ENCODE assay signal across 9 cellular contexts in the genomic region with DNA sequence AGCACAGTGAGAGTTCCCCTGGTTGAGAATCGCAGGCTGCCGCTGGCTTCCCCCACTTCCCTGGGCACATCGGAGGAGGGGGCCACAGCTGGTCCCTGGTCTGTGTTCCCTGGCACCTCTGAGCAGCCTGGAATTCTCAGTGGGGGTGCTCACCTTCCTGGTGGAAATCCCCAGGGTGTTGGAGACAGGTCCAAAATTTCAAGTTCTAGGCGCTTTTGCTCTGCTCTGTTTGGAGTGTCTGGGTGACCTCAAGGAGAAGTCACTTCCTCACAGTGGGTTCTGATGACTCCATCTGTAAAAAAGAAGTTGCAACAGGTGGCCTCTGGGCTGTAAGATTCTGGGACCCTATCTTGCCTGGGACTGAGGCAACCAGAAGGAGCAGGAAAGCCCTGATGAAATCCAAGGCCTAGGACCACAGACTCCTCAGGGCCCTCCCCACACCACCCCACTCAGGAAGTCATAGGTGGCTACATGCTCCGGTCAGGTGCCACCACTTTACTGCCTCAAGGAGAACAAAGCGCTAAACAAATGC. TPM values are rescaled to one million over a fixed set of nuclear protein-coding genes. Genes with fewer than 3 reads are reported as not detected.
A peak's percentile ranks its signal among the peaks of the same experiment; 100 is the strongest.
DNase-seq lines count a peak whose midpoint lies in the region; ATAC-seq and TF ChIP-seq lines count a peak whose summit lies in the region.
"Had no signal": no experiment of that assay in that cellular context is flagged by ENCODE, and none has a peak within 500 bp of the region (broad histone marks: within the 10 kb centered on the region; RNA-seq: fewer than 3 reads in every experiment).

A gene with protein sequence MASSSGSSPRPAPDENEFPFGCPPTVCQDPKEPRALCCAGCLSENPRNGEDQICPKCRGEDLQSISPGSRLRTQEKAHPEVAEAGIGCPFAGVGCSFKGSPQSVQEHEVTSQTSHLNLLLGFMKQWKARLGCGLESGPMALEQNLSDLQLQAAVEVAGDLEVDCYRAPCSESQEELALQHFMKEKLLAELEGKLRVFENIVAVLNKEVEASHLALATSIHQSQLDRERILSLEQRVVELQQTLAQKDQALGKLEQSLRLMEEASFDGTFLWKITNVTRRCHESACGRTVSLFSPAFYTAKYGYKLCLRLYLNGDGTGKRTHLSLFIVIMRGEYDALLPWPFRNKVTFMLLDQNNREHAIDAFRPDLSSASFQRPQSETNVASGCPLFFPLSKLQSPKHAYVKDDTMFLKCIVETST (minus strand): TSS at position 400 of the 532 bp plus-strand sequence. CDS start 721 bp downstream, outside the sequence.

- no peaks in the 10 kb centered on the region for H3K36me3 ChIP-seq in esophagus squamous epithelium
- H3K36me3 ChIP-seq in suprapubic skin, result no peaks in the 10 kb centered on the region
- H3K36me3 ChIP-seq: ovary had no signal

- no peak for TF ChIP-seq POLR2A in esophagus squamous epithelium (IDR thresholded peaks at IDR 0.05)
- TF ChIP-seq POLR2A in suprapubic skin (IDR thresholded peaks at IDR 0.05), result no peak

- WGBS in esophagus squamous epithelium, 2 donors, result 55 to 63% methylated on average over 2 to 5 of the region's 6 CpGs
- WGBS in suprapubic skin, result 74% methylated on average over 4 of the region's 6 CpGs

- intact Hi-C loops in esophagus squamous epithelium (cut with DNase I), result no loop called here

- H3K4me1 ChIP-seq in esophagus squamous epithelium (peaks cover 7 to 63% (median 34%) of the 10 kb centered on the region in 3 donors), suprapubic skin (peaks cover 37% of the 10 kb centered on the region)

- ATAC-seq in GM18868 (IDR thresholded peaks at IDR 0.05; ENCODE audit: unreplicated experiment) (peak; percentile 27), HG02798 (IDR thresholded peaks at IDR 0.05; ENCODE audit: poor library complexity, unreplicated experiment) (peak; percentile 21)

- H3K27me3 ChIP-seq in esophagus squamous epithelium (no peaks in the 10 kb centered on the region), suprapubic skin (no peaks in the 10 kb centered on the region)
- H3K27me3 ChIP-seq: ovary had no signal

- DNase-seq in RPMI8226, result peak; percentile 46
- no peak for DNase-seq in esophagus squamous epithelium (lab: John Stamatoyannopoulos, UW)
- DNase-seq in suprapubic skin (ENCODE audit: low spot score in 2 of 2), result peak in 1 of 2 donors; percentile 56
- no peak for DNase-seq in HPDE6-E6E7 (ENCODE audit: extremely low spot score)
- no peak for DNase-seq in GDM1 (lab: John Stamatoyannopoulos, UW)
- no peak for DNase-seq in stimulated activated CD4-positive, alpha-beta T cell treated with anti-CD3 and anti-CD28 coated beads, Interleukin-2, amount 100 ng/mL, for 48 hours

- TF ChIP-seq CTCF in esophagus squamous epithelium (IDR thresholded peaks at IDR 0.05) (no peak), suprapubic skin (IDR thresholded peaks at IDR 0.05) (no peak)

- no peak for TF ChIP-seq EP300 in suprapubic skin (IDR thresholded peaks at IDR 0.05)

- H3K9me3 ChIP-seq in esophagus squamous epithelium (no peaks in the 10 kb centered on the region), suprapubic skin (no peaks in the 10 kb centered on the region)
- H3K9me3 ChIP-seq: ovary had no signal

- H3K27ac ChIP-seq in esophagus squamous epithelium, result peak within 1 kb of the TSS; percentile 91 to 97 (median 94)
- peak within 1 kb of the TSS; percentile 10 for H3K27ac ChIP-seq in suprapubic skin

- H3K4me3 ChIP-seq in esophagus squamous epithelium, result peak within 1 kb of the TSS in 2 of 4 donors; percentile 29 to 46
- no peak within 1 kb of the TSS for H3K4me3 ChIP-seq in suprapubic skin

RNA-seq across cellular contexts. Expression of the gene that starts here (rescaled TPM):
- total RNA-seq in esophagus squamous epithelium (1 to 10 TPM; 2.5 to 5.7 (median 2.8) TPM), suprapubic skin (10 to 100 TPM in 1 of 4 donors, 1 to 10 TPM in 3; 3.5 to 12.2 (median 7.5) TPM)
